Comparison of ENCODE assay signal across 8 cellular contexts in the genomic region with DNA sequence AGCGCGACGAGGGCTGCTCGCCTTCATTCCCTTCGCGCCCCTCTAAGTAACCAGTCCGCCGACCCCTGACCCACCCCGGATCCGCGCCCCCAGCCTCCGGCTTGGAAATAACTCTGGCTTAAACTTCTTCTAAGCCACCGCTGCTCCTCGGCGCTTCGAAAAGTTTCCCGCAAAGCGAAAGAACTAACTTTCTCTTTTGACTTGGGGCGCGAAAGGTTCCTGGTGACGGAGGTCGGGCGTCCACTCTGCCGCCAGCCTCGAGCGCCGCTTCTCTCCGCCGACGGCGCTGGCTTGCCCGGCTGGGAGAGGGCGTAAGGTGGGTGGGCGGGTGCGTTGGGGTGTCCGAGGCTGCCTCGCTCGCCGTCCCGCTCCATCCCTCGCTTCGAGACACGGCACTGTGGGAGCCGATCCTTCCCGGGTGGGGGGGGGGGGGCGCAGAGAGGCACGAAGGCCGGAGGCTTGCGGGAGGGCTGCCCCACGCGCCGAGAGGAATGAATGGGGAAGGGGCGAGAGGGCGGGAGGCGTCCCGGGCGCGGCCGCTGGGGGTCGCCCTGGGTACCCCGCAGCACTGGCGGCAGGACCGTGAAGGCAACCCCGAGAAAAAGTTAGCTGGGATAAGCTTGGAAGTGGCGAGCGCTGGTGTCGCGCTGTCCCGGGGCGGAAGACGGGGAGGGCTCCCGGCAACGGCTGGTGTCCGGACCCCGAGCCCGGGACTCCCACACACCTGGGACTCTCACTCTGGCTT. TPM values are rescaled to one million over a fixed set of nuclear protein-coding genes. Genes with fewer than 3 reads are reported as not detected.
DNase-seq lines count a peak whose midpoint lies in the region; ATAC-seq and TF ChIP-seq lines count a peak whose summit lies in the region.

No MANE protein-coding gene starts in this region.

- H3K36me3 Mint-ChIP-seq in Calu3 (ENCODE audit: insufficient read depth, unreplicated experiment) = peaks cover 47% of the 10 kb centered on the region
- peaks cover 21% of the 10 kb centered on the region for H3K36me3 Mint-ChIP-seq in central memory CD8-positive, alpha-beta T cell (ENCODE audit: insufficient read depth)

- ATAC-seq in GM21447 (IDR thresholded peaks at IDR 0.05; ENCODE audit: unreplicated experiment) (peak; percentile 13), left colon (peak; percentile 36), GM18861 (IDR thresholded peaks at IDR 0.05; ENCODE audit: unreplicated experiment) (no peak)
- ATAC-seq in central memory CD8-positive, alpha-beta T cell (replicated peaks; ENCODE audit: extremely low read depth, poor library complexity, severe bottlenecking) = peak; percentile 49

- no peaks in the 10 kb centered on the region for H3K9me3 Mint-ChIP-seq in Calu3 (ENCODE audit: low read depth, unreplicated experiment)
- H3K9me3 Mint-ChIP-seq in central memory CD8-positive, alpha-beta T cell = no peaks in the 10 kb centered on the region

- intact Hi-C loops in Calu3 (cut with micrococcal nuclease; ENCODE audit: unreplicated experiment) (loop anchor here (1.0 kb wide), 1 partner anchor 123 kb away; no protein-coding TSS in a partner anchor), left colon (cut with DNase I, micrococcal nuclease) (no loop called here)

- CTCF ChIA-PET in Calu3 (lab: Charles Lee) = interaction anchor here (0.5 to 2.4 kb wide), 15 partner anchors 10 to 1685 kb away, joined by 3 to 34 read pairs (median 6); partner anchors contain the start of gene FLVCR1

- H3K4me3 Mint-ChIP-seq in Calu3 (ENCODE audit: low read depth, unreplicated experiment) = peak overlapping the region; percentile 82
- H3K4me3 Mint-ChIP-seq in central memory CD8-positive, alpha-beta T cell = peak overlapping the region; percentile 95

- DNase-seq in Calu3 = peak; percentile 77
- peak; percentile 82 for DNase-seq in KBM-7
- DNase-seq in central memory CD8-positive, alpha-beta T cell (ENCODE audit: low spot score in 2 of 2) = peak; percentile 33 to 34
- DNase-seq in left colon = peak; percentile 52 to 65
- DNase-seq in stimulated activated CD4-positive, alpha-beta T cell treated with anti-CD3 and anti-CD28 coated beads, Interleukin-2, amount 100 ng/mL, for 24 hours = peak; percentile 55 to 56

- H3K4me1 Mint-ChIP-seq in Calu3 (ENCODE audit: low read depth, unreplicated experiment) = peaks cover 36% of the 10 kb centered on the region
- H3K4me1 Mint-ChIP-seq in central memory CD8-positive, alpha-beta T cell = peaks cover 24% of the 10 kb centered on the region

- no TSS peak for BruUV-seq in Calu3 (replicated peaks; lab: Mats Ljungman, UMichigan)

- H3K27me3 Mint-ChIP-seq in Calu3 (ENCODE audit: unreplicated experiment) = peaks cover 58% of the 10 kb centered on the region
- H3K27me3 Mint-ChIP-seq in central memory CD8-positive, alpha-beta T cell = peaks cover 64% of the 10 kb centered on the region

- peak; percentile 77 for TF ChIP-seq CTCF in Calu3 (IDR thresholded peaks at IDR 0.05; ENCODE audit: unreplicated experiment)
- peak; percentile 65 for TF ChIP-seq CTCF in VCaP (conservative IDR thresholded peaks at IDR 0.05)

- H3K27ac ChIP-seq in VCaP = peak overlapping the region; percentile 76

- H3K27ac Mint-ChIP-seq in Calu3 (ENCODE audit: unreplicated experiment) = peak overlapping the region; percentile 95
- peak overlapping the region; percentile 91 for H3K27ac Mint-ChIP-seq in central memory CD8-positive, alpha-beta T cell (ENCODE audit: low read depth)

- in situ Hi-C loops in KBM-7 (cut with MboI; ENCODE audit: low pct_unique_long_range_greater_than_20kb, low sequenced_read_pairs) = no loop called here

RNA-seq across cellular contexts. Expression of gene ATF3, which starts 0.6 kb away (rescaled TPM):
- total RNA-seq in Calu3 (2022) = 11.1 and 13.0 TPM in 2 replicates
- total RNA-seq in left colon = 10 to 100 TPM; 52.5 to 58.2 TPM
